Comparison of ENCODE assay signal across 25 cellular contexts in the genomic region with DNA sequence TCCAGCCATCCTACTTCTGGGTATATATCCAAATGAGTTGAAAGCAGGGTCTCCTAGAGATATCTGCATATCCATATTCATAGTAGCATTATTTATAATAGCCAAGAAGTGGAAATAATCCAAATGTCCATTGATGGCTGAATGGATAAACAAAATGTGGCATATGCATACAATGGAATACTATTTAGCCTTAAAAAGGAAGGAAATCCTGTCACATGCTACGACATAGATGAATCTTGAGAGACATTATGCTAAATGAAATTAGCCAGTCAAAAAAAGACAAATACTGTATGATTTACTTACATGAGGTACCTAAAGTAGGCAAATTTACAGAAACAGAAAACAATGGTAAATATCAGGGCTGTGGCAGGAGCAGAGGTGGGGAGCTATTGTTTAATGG. TPM values are rescaled to one million over a fixed set of nuclear protein-coding genes. Genes with fewer than 3 reads are reported as not detected.
DNase-seq lines count a peak whose midpoint lies in the region; ATAC-seq and TF ChIP-seq lines count a peak whose summit lies in the region.
"Had no signal": no experiment of that assay in that cellular context is flagged by ENCODE, and none has a peak within 500 bp of the region (broad histone marks: within the 10 kb centered on the region; RNA-seq: fewer than 3 reads in every experiment).

No MANE protein-coding gene starts in this region.

- BruUV-seq in Caco-2 (replicated peaks; lab: Mats Ljungman, UMichigan) = no TSS peak

- intact Hi-C loops in Caco-2 (cut with micrococcal nuclease; ENCODE audit: unreplicated experiment) (no loop called here), gastrocnemius medialis (cut with DNase I; ENCODE audit: low total_unique reads) (no loop called here), sciatic nerve (cut with DNase I) (no loop called here)

- H3K4me1 Mint-ChIP-seq in Caco-2 (ENCODE audit: low read depth, unreplicated experiment) = peaks cover 38% of the 10 kb centered on the region
- H3K4me1 Mint-ChIP-seq: CD4-positive, alpha-beta memory T cell; CD4-positive, CD25-positive, alpha-beta regulatory T cell; CD8-positive, alpha-beta memory T cell had no signal

- H3K27ac ChIP-seq in HEK293 (ENCODE audit: extremely low read depth, low read depth, low read length) = no peak overlapping the region
- peak overlapping the region in 3 of 4 donors; percentile 79 to 92 (median 88) for H3K27ac ChIP-seq in gastrocnemius medialis
- H3K27ac ChIP-seq: 22Rv1, A549, BLaER1 had no signal

- DNase-seq in Caco-2 (no peak), gastrocnemius medialis (no peak), sciatic nerve (ENCODE audit: low spot score) (no peak), DMS 273 (lab: John Stamatoyannopoulos, UW; ENCODE audit: unreplicated experiment) (no peak), NCI-H1105 (lab: John Stamatoyannopoulos, UW) (no peak)
- DNase-seq: BE2C; C1 segment of cervical spinal cord; Calu3; CD4-positive, alpha-beta memory T cell; CD4-positive, CD25-positive, alpha-beta regulatory T cell; CD8-positive, alpha-beta memory T cell; COR-L47; DMS 273 treated with DMSO at 0.1 percent for 48 hours; DMS153; DMS53; DMS79; DND-41; EL; GDM1 had no signal

- H3K9me3 Mint-ChIP-seq in Caco-2 (ENCODE audit: unreplicated experiment) = no peaks in the 10 kb centered on the region
- H3K9me3 Mint-ChIP-seq: CD4-positive, alpha-beta memory T cell; CD8-positive, alpha-beta memory T cell had no signal

- no peaks in the 10 kb centered on the region; the same call in 1 of the 2 replicates for H3K9me3 ChIP-seq in Caco-2
- no peaks in the 10 kb centered on the region for H3K9me3 ChIP-seq in HEK293 (ENCODE audit: control insufficient read depth, insufficient read depth, low read depth, low read length)
- no peaks in the 10 kb centered on the region for H3K9me3 ChIP-seq in gastrocnemius medialis
- H3K9me3 ChIP-seq: A549, BE2C had no signal

- H3K27me3 ChIP-seq in Caco-2 (replicated peaks; ENCODE audit: control insufficient read depth, insufficient read depth, low read length) (no peaks in the 10 kb centered on the region), gastrocnemius medialis (no peaks in the 10 kb centered on the region)
- H3K27me3 ChIP-seq: BLaER1 had no signal

- H3K4me3 ChIP-seq in Caco-2 (ENCODE audit: low read depth, low read length) (no peak overlapping the region), HEK293 (ENCODE audit: low read depth, low read length) (no peak overlapping the region), gastrocnemius medialis (no peak overlapping the region)
- H3K4me3 ChIP-seq: A549, BLaER1, GM12878 had no signal

- POLR2A ChIA-PET in Caco-2 (lab: Charles Lee) = no interaction called here
- POLR2A ChIA-PET in HEK293 (lab: Yijun Ruan, JAX) = no interaction called here

- ATAC-seq in gastrocnemius medialis (no peak), sciatic nerve (no peak)
- ATAC-seq: A549, GM12878 had no signal

- in situ Hi-C loops in gastrocnemius medialis (cut with MboI; ENCODE audit: low sequenced_read_pairs in 4 of 4) = loop anchor here in 1 of 4 donors (10.0 kb wide), 1 partner anchor 57 kb away; the partner anchor contains the start of gene UACA

- no peak overlapping the region for H3K27ac Mint-ChIP-seq in Caco-2 (ENCODE audit: unreplicated experiment)
- H3K27ac Mint-ChIP-seq: CD14-positive monocyte; CD4-positive, alpha-beta memory T cell; CD4-positive, CD25-positive, alpha-beta regulatory T cell; CD8-positive, alpha-beta memory T cell had no signal

- CTCF ChIA-PET in Caco-2 (lab: Charles Lee) (no interaction called here), HEK293 (lab: Yijun Ruan, JAX) (interaction anchor here (0.6 kb wide), 1 partner anchor 392 kb away, joined by 3 read pairs; no protein-coding TSS in a partner anchor)

- peaks cover 19% of the 10 kb centered on the region for H3K36me3 Mint-ChIP-seq in Caco-2 (ENCODE audit: insufficient read depth, unreplicated experiment)
- H3K36me3 Mint-ChIP-seq: CD14-positive monocyte; CD4-positive, alpha-beta memory T cell; CD4-positive, CD25-positive, alpha-beta regulatory T cell; CD8-positive, alpha-beta memory T cell had no signal

- TF ChIP-seq POLR2A in gastrocnemius medialis (IDR thresholded peaks at IDR 0.05) = no peak

- H3K4me1 ChIP-seq in Caco-2 = peaks cover 60% of the 10 kb centered on the region
- peaks cover 33% of the 10 kb centered on the region for H3K4me1 ChIP-seq in HEK293 (ENCODE audit: control insufficient read depth, insufficient read depth, low read length)
- peaks cover 56 to 73% of the 10 kb centered on the region in 2 donors for H3K4me1 ChIP-seq in gastrocnemius medialis
- H3K4me1 ChIP-seq: BE2C had no signal

- TF ChIP-seq CTCF in Caco-2 (IDR thresholded peaks at IDR 0.05; ENCODE audit: insufficient read depth in 1 of 2, low read depth in 1 of 2, low read length in 1 of 2, severe bottlenecking in 1 of 2, unreplicated experiment in 1 of 2) (no peak), HEK293 (tag by site-specific recombination; IDR thresholded peaks at IDR 0.05) (no peak), gastrocnemius medialis (IDR thresholded peaks at IDR 0.05 in 4 of 5, conservative IDR thresholded peaks at IDR 0.05 in 1 of 5) (no peak)

- no peaks in the 10 kb centered on the region for H3K36me3 ChIP-seq in Caco-2 (ENCODE audit: control insufficient read depth, insufficient read depth, low read length)
- no peaks in the 10 kb centered on the region for H3K36me3 ChIP-seq in HEK293 (ENCODE audit: control insufficient read depth in 2 of 2, insufficient read depth in 1 of 2, low read length in 2 of 2)
- no peaks in the 10 kb centered on the region for H3K36me3 ChIP-seq in gastrocnemius medialis
- H3K36me3 ChIP-seq: BE2C, BLaER1 had no signal

- H3K4me3 Mint-ChIP-seq in Caco-2 (ENCODE audit: unreplicated experiment) = peak overlapping the region; percentile 55
- H3K4me3 Mint-ChIP-seq: CD14-positive monocyte; CD4-positive, alpha-beta memory T cell; CD4-positive, CD25-positive, alpha-beta regulatory T cell; CD8-positive, alpha-beta memory T cell had no signal

- no peaks in the 10 kb centered on the region for H3K27me3 Mint-ChIP-seq in Caco-2 (ENCODE audit: insufficient read depth, unreplicated experiment)

TF ChIP-seq in HEK293, 187 proteins besides CTCF, POLR2A, EP300 and RAD21:
- TF ChIP-seq ZNF548 (tag by site-specific recombination; IDR thresholded peaks at IDR 0.05) = 0 out of 2 replicates have a peak, but pooled peaks have one; percentile 47
- no peak for TF ChIP-seq ZNF449 (tag by site-specific recombination; IDR thresholded peaks at IDR 0.05)
- TF ChIP-seq ZNF37A (tag by site-specific recombination; IDR thresholded peaks at IDR 0.05) = no peak
- peak; percentile 96 for TF ChIP-seq ZNF146 (tag by site-specific recombination; IDR thresholded peaks at IDR 0.05)
- TF ChIP-seq ZNF658 (tag by site-specific recombination; IDR thresholded peaks at IDR 0.05) = no peak
TF ChIP-seq in HEK293: peak in this region for 2.

RNA-seq across cellular contexts. Expression of gene UACA, which starts 55.5 kb away (rescaled TPM):
- 120 and 141 TPM in 2 replicates for total RNA-seq in Caco-2 (2022)
- 100 to 1,000 TPM; 101 to 192 (median 127) TPM for total RNA-seq in gastrocnemius medialis
- total RNA-seq in sciatic nerve = 251 TPM
- total RNA-seq: CD4-positive, CD25-positive, alpha-beta regulatory T cell had no signal
